Comparison of ENCODE assay signal across 7 cellular contexts in the genomic region with DNA sequence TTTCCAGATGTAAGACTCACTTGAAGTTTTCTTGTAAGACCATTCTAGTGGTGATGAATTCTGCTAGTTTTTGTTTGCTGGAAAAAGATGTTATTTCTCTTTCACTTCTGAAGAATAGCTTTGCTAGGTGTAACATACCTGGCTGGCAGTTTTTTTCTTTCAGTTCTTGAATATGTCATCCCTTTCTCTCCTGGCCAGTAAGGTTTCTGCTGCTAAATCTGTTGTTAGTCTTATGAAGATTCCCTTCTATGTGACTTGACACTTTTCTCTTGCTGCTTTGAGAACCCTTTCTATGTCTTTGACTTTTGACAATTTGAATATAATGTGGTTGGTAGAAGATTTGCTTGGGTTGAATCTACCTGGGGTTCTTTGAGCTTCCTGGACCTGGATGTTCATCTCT.
"Had no signal": no experiment of that assay in that cellular context is flagged by ENCODE, and none has a peak within 500 bp of the region (broad histone marks: within the 10 kb centered on the region; RNA-seq: fewer than 3 reads in every experiment).

No MANE protein-coding gene starts in this region.

- H3K4me3 ChIP-seq: K562 had no signal

- H3K27ac ChIP-seq: HL-60, KMS-11 had no signal

- H3K4me2 ChIP-seq: KMS-11 had no signal

- H3K9ac ChIP-seq: KMS-11 had no signal

- DNase-seq: IMR-90, KBM-7, KG1 had no signal

- ATAC-seq: HepG2, K562 had no signal
